ENCODE assay signal across 10 cellular contexts in genomic region chr13:110109910-110110309, GRCh38.
DNase-seq lines count a peak whose midpoint lies in the region; ATAC-seq and TF ChIP-seq lines count a peak whose summit lies in the region.
"Had no signal": no experiment of that assay in that cellular context is flagged by ENCODE, and none has a peak within 500 bp of the region (broad histone marks: within the 10 kb centered on the region; RNA-seq: fewer than 3 reads in every experiment).

No MANE protein-coding gene starts in this region.

- no peaks in the 10 kb centered on the region for H3K36me3 ChIP-seq in SJSA1
- no peaks in the 10 kb centered on the region for H3K36me3 ChIP-seq in osteoblast (ENCODE audit: insufficient read depth, low read length)

- H3K9me3 ChIP-seq in SJSA1 (replicated peaks), result no peaks in the 10 kb centered on the region
- no peaks in the 10 kb centered on the region for H3K9me3 ChIP-seq in osteoblast (ENCODE audit: low read depth, low read length)

- H3K27me3 ChIP-seq in SJSA1 (replicated peaks) (no peaks in the 10 kb centered on the region), osteoblast (ENCODE audit: insufficient read depth, low read length) (no peaks in the 10 kb centered on the region)

- DNase-seq in AG10803 (ENCODE audit: low read depth) (peak; percentile 93), SJSA1 (ENCODE audit: low read depth in 1 of 2, low spot score in 2 of 2) (peak; percentile 70 to 89), fibroblast of the conjunctiva (ENCODE audit: low read depth) (peak; percentile 72), osteoblast (ENCODE audit: insufficient read length, low spot score, missing footprints) (peak; percentile 100), SIG-M5 treated with dmso at 0.1 percent for 504 hours (lab: John Stamatoyannopoulos, UW; ENCODE audit: unreplicated experiment) (no peak)
- DNase-seq in stimulated activated CD4-positive, alpha-beta T cell treated with anti-CD3 and anti-CD28 coated beads, Interleukin-4, amount 100 ng/mL, for 24 hours, result no peak
- no peak for DNase-seq in stimulated activated CD4-positive, alpha-beta T cell treated with anti-CD3 and anti-CD28 coated beads, Interleukin-2, amount 100 ng/mL, for 24 hours
- DNase-seq: DMS53 had no signal

- H3K4me1 ChIP-seq in SJSA1 (replicated peaks) (peaks cover 37% of the 10 kb centered on the region), osteoblast (ENCODE audit: insufficient read depth, low read length) (peaks cover 34% of the 10 kb centered on the region)

- H3K79me2 ChIP-seq in osteoblast (ENCODE audit: insufficient read depth, low read length), result no peaks in the 10 kb centered on the region

- H2AFZ ChIP-seq in osteoblast (ENCODE audit: low read length), result peak overlapping the region; percentile 64

- no peak overlapping the region for H3K27ac ChIP-seq in SJSA1
- H3K27ac ChIP-seq in osteoblast (ENCODE audit: low read depth, low read length), result peak overlapping the region; percentile 46

- no peaks in the 10 kb centered on the region for H4K20me1 ChIP-seq in osteoblast (ENCODE audit: insufficient read depth, low read length)

- H3K4me3 ChIP-seq in AG10803 (ENCODE audit: low read length) (no peak overlapping the region), SJSA1 (no peak overlapping the region), osteoblast (ENCODE audit: insufficient read depth, low read length) (peak overlapping the region; percentile 29)

- H3K4me2 ChIP-seq in osteoblast (ENCODE audit: insufficient read depth, low read length), result peak overlapping the region; percentile 71

- ATAC-seq in activated CD4-positive, CD25-positive, alpha-beta regulatory T cell treated with anti-CD3 and anti-CD28 coated beads, Interleukin-2, amount 50 U/mL, for 24 hours, result no peak
- ATAC-seq: stimulated activated memory B cell treated with anti-CD40 and anti-IgM and Interleukin-4, amounts not matched to agents 10 μg/mL and 1 μg/mL and 100 μg/mL, for 72 hours had no signal

- TF ChIP-seq CTCF in AG10803 (conservative IDR thresholded peaks at IDR 0.05; ENCODE audit: low read length), result no peak; the same call in 1 of the 2 replicates
- no peak for TF ChIP-seq CTCF in osteoblast (IDR thresholded peaks at IDR 0.05; ENCODE audit: extremely low read depth, low read depth, low read length)

Comparison
In these comparisons a context has a peak if more than half of its experiments do, and no peak if none do; other contexts are left out.
1. DNase-seq: peak in AG10803 (single experiment), SJSA1 (2 of 2), fibroblast of the conjunctiva (single experiment) and osteoblast (single experiment); none in SIG-M5 treated with dmso at 0.1 percent for 504 hours (single experiment), stimulated activated CD4-positive, alpha-beta T cell treated with anti-CD3 and anti-CD28 coated beads, Interleukin-4, amount 100 ng/mL, for 24 hours (single experiment) and stimulated activated CD4-positive, alpha-beta T cell treated with anti-CD3 and anti-CD28 coated beads, Interleukin-2, amount 100 ng/mL, for 24 hours (0 of 2).